Comparison of ENCODE assay signal across 12 cellular contexts in genomic region chr16:19844945-19845641, GRCh38. TPM values are rescaled to one million over a fixed set of nuclear protein-coding genes. Genes with fewer than 3 reads are reported as not detected.
A peak's percentile ranks its signal among the peaks of the same experiment; 100 is the strongest.
DNase-seq lines count a peak whose midpoint lies in the region; ATAC-seq and TF ChIP-seq lines count a peak whose summit lies in the region.
"Had no signal": no experiment of that assay in that cellular context is flagged by ENCODE, and none has a peak within 500 bp of the region (broad histone marks: within the 10 kb centered on the region; RNA-seq: fewer than 3 reads in every experiment).

No MANE protein-coding gene starts in this region.

- H3K36me3 Mint-ChIP-seq in CD8-positive, alpha-beta memory T cell = peaks cover 0 to 4% (median 0%) of the 10 kb centered on the region in 3 donors

- no peaks in the 10 kb centered on the region for H3K27me3 ChIP-seq in Panc1 (ENCODE audit: control insufficient read depth, insufficient read depth, low read length)
- no peaks in the 10 kb centered on the region for H3K27me3 ChIP-seq in fibroblast of lung (ENCODE audit: control insufficient read depth, insufficient read depth, low read length)
- peaks cover 3% of the 10 kb centered on the region for H3K27me3 ChIP-seq in CD8-positive, alpha-beta memory T cell (ENCODE audit: insufficient read depth, low read length, poor library complexity, severe bottlenecking)

- H3K4me3 ChIP-seq in Panc1 (ENCODE audit: low read depth in 2 of 2, low read length in 2 of 2) (no peak overlapping the region), fibroblast of lung (replicated peaks in 1 of 4; ENCODE audit: control extremely low read depth in 1 of 4, insufficient read depth in 1 of 4, low read depth in 3 of 4, low read length in 4 of 4) (no peak overlapping the region)
- H3K4me3 ChIP-seq in CD8-positive, alpha-beta memory T cell (ENCODE audit: low read length) = no peak overlapping the region
- H3K4me3 ChIP-seq: thoracic aorta had no signal

- no peaks in the 10 kb centered on the region for H3K79me2 ChIP-seq in fibroblast of lung (ENCODE audit: control insufficient read depth, insufficient read depth, low read length)

- ATAC-seq in Panc1 (no peak), GM21529 (IDR thresholded peaks at IDR 0.05; ENCODE audit: unreplicated experiment) (no peak), HG02623 (IDR thresholded peaks at IDR 0.05; ENCODE audit: unreplicated experiment) (no peak)

- H3K9me3 ChIP-seq in Panc1 (ENCODE audit: control insufficient read depth, insufficient read depth, low read depth, low read length) (no peaks in the 10 kb centered on the region), fibroblast of lung (ENCODE audit: control insufficient read depth, insufficient read depth, low read depth, low read length) (no peaks in the 10 kb centered on the region)
- H3K9me3 ChIP-seq in CD8-positive, alpha-beta memory T cell (ENCODE audit: low read length) = no peaks in the 10 kb centered on the region
- H3K9me3 ChIP-seq: thoracic aorta had no signal

- POLR2A ChIA-PET in Panc1 (lab: Charles Lee) = no interaction called here
- POLR2A ChIA-PET in CD8-positive, alpha-beta memory T cell (lab: Charles Lee) = no interaction called here

- H3K4me2 ChIP-seq in fibroblast of lung (ENCODE audit: extremely low read depth, insufficient read depth, low read length) = peak overlapping the region; percentile 30

- CTCF ChIA-PET in Panc1 (lab: Charles Lee) = no interaction called here
- CTCF ChIA-PET in CD8-positive, alpha-beta memory T cell (lab: Charles Lee) = no interaction called here

- H2AFZ ChIP-seq in fibroblast of lung (ENCODE audit: low read length) = no peak overlapping the region

- no peaks in the 10 kb centered on the region for H3K9me3 Mint-ChIP-seq in CD8-positive, alpha-beta memory T cell

- H3K4me1 Mint-ChIP-seq in CD8-positive, alpha-beta memory T cell = no peaks in the 10 kb centered on the region

- DNase-seq in DMS 273 (lab: John Stamatoyannopoulos, UW; ENCODE audit: unreplicated experiment) = peak; percentile 75
- DNase-seq in Panc1 (ENCODE audit: low read depth, low spot score) = peak; percentile 36
- peak; percentile 86 to 87 for DNase-seq in fibroblast of lung (ENCODE audit: low read depth in 2 of 2)
- DNase-seq in pons (ENCODE audit: low spot score) = peak; percentile 55
- no peak for DNase-seq in CD8-positive, alpha-beta memory T cell
- no peak for DNase-seq in NK-92 (lab: John Stamatoyannopoulos, UW; ENCODE audit: unreplicated experiment)
- DNase-seq: activated effector memory CD4-positive, alpha-beta T cell treated with anti-CD3 and anti-CD28 coated beads, Interleukin-2, amount 50 U/mL, for 16 hours; mesendoderm; stimulated activated CD4-positive, alpha-beta T cell treated with anti-CD3 and anti-CD28 coated beads, Interleukin-1b, Interleukin-23, amount 100 ng/mL, for 48 hours had no signal

- no peak overlapping the region for H3K9ac ChIP-seq in fibroblast of lung (ENCODE audit: insufficient read depth, low read length)

- H4K20me1 ChIP-seq in fibroblast of lung (ENCODE audit: control insufficient read depth, extremely low read depth, insufficient read depth, low read length) = no peaks in the 10 kb centered on the region

- TF ChIP-seq CTCF in Panc1 (IDR thresholded peaks at IDR 0.05) = no peak
- TF ChIP-seq CTCF in fibroblast of lung (conservative IDR thresholded peaks at IDR 0.05 in 1 of 2, IDR thresholded peaks at IDR 0.05 in 1 of 2; ENCODE audit: low read depth in 1 of 2, low read length in 2 of 2) = no peak

- no TSS peak for BruUV-seq in Panc1 (replicated peaks; lab: Mats Ljungman, UMichigan)

- H3K27ac ChIP-seq in Panc1 (ENCODE audit: low read length) = no peak overlapping the region
- peak overlapping the region; percentile 6 for H3K27ac ChIP-seq in fibroblast of lung (ENCODE audit: insufficient read depth, low read length)
- H3K27ac ChIP-seq in CD8-positive, alpha-beta memory T cell (ENCODE audit: low read depth, low read length) = no peak overlapping the region
- H3K27ac ChIP-seq: thoracic aorta had no signal

- in situ Hi-C loops in Panc1 (cut with HindIII; ENCODE audit: low pct_unique_long_range_greater_than_20kb, low sequenced_read_pairs) = no loop called here

- peaks cover 5% of the 10 kb centered on the region in 2 donors for H3K27me3 Mint-ChIP-seq in CD8-positive, alpha-beta memory T cell

- H3K36me3 ChIP-seq in Panc1 (ENCODE audit: control insufficient read depth, insufficient read depth, low read length) (no peaks in the 10 kb centered on the region), fibroblast of lung (ENCODE audit: control insufficient read depth, insufficient read depth, low read length) (no peaks in the 10 kb centered on the region)
- no peaks in the 10 kb centered on the region for H3K36me3 ChIP-seq in CD8-positive, alpha-beta memory T cell (ENCODE audit: insufficient read depth, low read length)
- H3K36me3 ChIP-seq: thoracic aorta had no signal

- intact Hi-C loops in Panc1 (cut with micrococcal nuclease; ENCODE audit: unreplicated experiment) = no loop called here

- no peak overlapping the region for H3K4me3 Mint-ChIP-seq in CD8-positive, alpha-beta memory T cell

- H3K27ac Mint-ChIP-seq in CD8-positive, alpha-beta memory T cell = no peak overlapping the region

- H3K4me1 ChIP-seq in Panc1 (ENCODE audit: control insufficient read depth, insufficient read depth, low read length) = no peaks in the 10 kb centered on the region
- no peaks in the 10 kb centered on the region for H3K4me1 ChIP-seq in fibroblast of lung (ENCODE audit: control insufficient read depth, extremely low read depth, insufficient read depth, low read length)
- no peaks in the 10 kb centered on the region for H3K4me1 ChIP-seq in CD8-positive, alpha-beta memory T cell (ENCODE audit: insufficient read depth, low read length)

RNA-seq across cellular contexts. Expression of gene GPRC5B, which starts 39.6 kb away (rescaled TPM):
- total RNA-seq in Panc1 (2021; ENCODE audit: unreplicated experiment) (10.4 TPM), fibroblast of lung (4.5 and 6.4 TPM in 2 replicates)
- 12.7 TPM for polyA plus RNA-seq in Panc1 (2012; ENCODE audit: insufficient read length)
- 4.3 and 12.3 TPM in 2 replicates for polyA plus RNA-seq in fibroblast of lung
- 4.0 and 6.4 TPM in 2 replicates for polyA plus RNA-seq in fibroblast of lung (2012)
- 2.8 and 17.0 TPM in 2 replicates for polyA minus RNA-seq in fibroblast of lung (ENCODE audit: low replicate concordance)
- under 1 TPM in 1 of 2 experiments, not detected in 1; 0.11 TPM for total RNA-seq in CD8-positive, alpha-beta memory T cell
- 0.29 TPM for polyA plus RNA-seq in CD8-positive, alpha-beta memory T cell

Comparison
In these comparisons a context has a peak if more than half of its experiments do, and no peak if none do; other contexts are left out.
1. DNase-seq: peak in DMS 273 (single experiment), Panc1 (single experiment), fibroblast of lung (2 of 2) and pons (single experiment); none in CD8-positive, alpha-beta memory T cell (0 of 5) and NK-92 (single experiment).